Comparison of ENCODE assay signal across 1 cellular context in genomic region chr14:76329150-76329881, GRCh38.
TF ChIP-seq lines count a peak whose summit lies in the region.

No MANE protein-coding gene starts in this region.

TF ChIP-seq in HEK293, 187 proteins besides CTCF, POLR2A, EP300 and RAD21 (continued from another document):
- TF ChIP-seq ZNF398 (tag by site-specific recombination; IDR thresholded peaks at IDR 0.05) (peak; percentile 50; the same call in 1 of the 2 replicates), ZBTB10 (tag by site-specific recombination; IDR thresholded peaks at IDR 0.05) (no peak), ZFP69B (tag by site-specific recombination; IDR thresholded peaks at IDR 0.05) (no peak), WT1 (tag by site-specific recombination; IDR thresholded peaks at IDR 0.05) (peak; percentile 69), SALL2 (tag by site-specific recombination; IDR thresholded peaks at IDR 0.05; ENCODE audit: borderline replicate concordance) (no peak), ZNF335 (tag by site-specific recombination; conservative IDR thresholded peaks at IDR 0.05) (peak; percentile 37; the same call in 1 of the 2 replicates), ZIC2 (tag by site-specific recombination; IDR thresholded peaks at IDR 0.05) (peak; percentile 99), FEZF1 (tag by site-specific recombination; IDR thresholded peaks at IDR 0.05) (peak; percentile 45; the same call in 1 of the 2 replicates), TSHZ1 (tag by site-specific recombination; IDR thresholded peaks at IDR 0.05; ENCODE audit: borderline replicate concordance) (no peak), ZNF2 (tag by site-specific recombination; IDR thresholded peaks at IDR 0.05) (no peak), PATZ1 (tag by site-specific recombination; IDR thresholded peaks at IDR 0.05) (peak; percentile 27; the same call in 1 of the 2 replicates), ZSCAN4 (tag by site-specific recombination; IDR thresholded peaks at IDR 0.05) (0 out of 2 replicates have a peak, but pooled peaks have one; percentile 26), KLF16 (tag by site-specific recombination; IDR thresholded peaks at IDR 0.05) (no peak), ZNF670 (tag by site-specific recombination; IDR thresholded peaks at IDR 0.05; ENCODE audit: low read depth) (no peak), GLIS1 (tag by site-specific recombination; IDR thresholded peaks at IDR 0.05) (peak; percentile 79), ZNF16 (tag by site-specific recombination; IDR thresholded peaks at IDR 0.05; ENCODE audit: low read depth) (no peak), HIC1 (tag by site-specific recombination; IDR thresholded peaks at IDR 0.05) (0 out of 2 replicates have a peak, but pooled peaks have one; percentile 34), ZNF362 (tag by site-specific recombination; IDR thresholded peaks at IDR 0.05) (no peak), ZNF768 (tag by site-specific recombination; IDR thresholded peaks at IDR 0.05) (peak; percentile 74), KLF10 (tag by site-specific recombination; IDR thresholded peaks at IDR 0.05) (no peak), ZBTB21 (tag by site-specific recombination; IDR thresholded peaks at IDR 0.05) (no peak), YY1 (tag by site-specific recombination; IDR thresholded peaks at IDR 0.05) (peak; percentile 21; the same call in 1 of the 2 replicates), ZNF544 (tag by site-specific recombination; IDR thresholded peaks at IDR 0.05) (no peak), ZNF350 (tag by site-specific recombination; IDR thresholded peaks at IDR 0.05) (no peak), EGR2 (tag by site-specific recombination; IDR thresholded peaks at IDR 0.05; ENCODE audit: low read depth) (no peak)
